Comparison of ENCODE assay signal across 8 cellular contexts in the genomic region with DNA sequence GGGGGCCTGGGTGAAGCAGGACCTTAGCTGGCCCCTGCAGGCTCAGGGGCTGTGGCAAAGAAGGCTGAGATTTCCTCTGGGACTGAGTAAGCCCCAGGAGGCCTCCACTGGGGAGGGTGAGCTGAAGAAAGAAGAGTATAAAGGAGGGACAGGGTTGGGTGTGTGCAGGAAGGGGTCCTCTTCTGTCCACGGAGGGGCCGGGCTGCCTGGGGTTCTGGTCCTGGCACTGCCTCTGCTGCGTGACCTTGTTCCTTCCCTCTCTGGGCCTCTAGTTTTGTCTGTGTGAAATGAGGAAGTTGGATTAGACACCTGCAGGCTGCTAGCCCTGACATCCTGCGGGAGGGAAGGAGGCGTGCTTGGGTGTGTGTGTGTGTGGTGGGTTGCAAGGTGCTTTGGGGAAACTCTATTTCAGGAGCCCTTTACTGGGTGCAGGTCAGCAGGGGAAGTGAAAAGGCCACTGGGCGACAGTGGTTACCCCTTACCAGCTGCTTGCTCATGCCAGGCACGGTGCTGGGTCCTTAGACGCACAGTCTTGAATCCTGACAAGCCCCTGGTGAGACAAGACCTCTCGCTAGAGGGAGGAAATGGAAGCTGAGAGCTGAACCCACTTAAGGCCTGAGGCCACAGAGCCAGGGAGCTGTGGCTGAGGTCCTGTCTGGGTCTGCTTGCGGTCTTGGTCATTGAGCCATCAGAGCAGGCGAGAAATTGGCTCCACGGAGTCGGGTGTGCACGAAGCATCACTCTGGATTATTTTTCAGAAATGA.
DNase-seq lines count a peak whose midpoint lies in the region; ATAC-seq lines count a peak whose summit lies in the region.

No MANE protein-coding gene starts in this region.

- peak; percentile 59 for ATAC-seq in HG02623 (IDR thresholded peaks at IDR 0.05; ENCODE audit: unreplicated experiment)

- peak overlapping the region; percentile 87 for H3K27ac ChIP-seq in layer of hippocampus (ENCODE audit: low read depth, low read length)

- DNase-seq in DMS53 (lab: John Stamatoyannopoulos, UW) (peak; percentile 39), DMS53 treated with DMSO at 0.1 percent for 48 hours (lab: John Stamatoyannopoulos, UW; ENCODE audit: unreplicated experiment) (no peak), NOMO-1 treated with DMSO at 0.1 percent for 48 hours (lab: John Stamatoyannopoulos, UW; ENCODE audit: unreplicated experiment) (peak; percentile 76), NCI-H2227 (lab: John Stamatoyannopoulos, UW; ENCODE audit: unreplicated experiment) (no peak), NCI-H1092 (lab: John Stamatoyannopoulos, UW) (no peak)
- no peak for DNase-seq in central memory CD4-positive, alpha-beta T cell

- H3K27me3 ChIP-seq in layer of hippocampus (ENCODE audit: control insufficient read depth, insufficient read depth, low read length) = no peaks in the 10 kb centered on the region

Comparison
In these comparisons a context has a peak if more than half of its experiments do, and no peak if none do; other contexts are left out.
1. DNase-seq: peak in DMS53 (single experiment) and NOMO-1 treated with DMSO at 0.1 percent for 48 hours (single experiment); none in DMS53 treated with DMSO at 0.1 percent for 48 hours (single experiment), central memory CD4-positive, alpha-beta T cell (single experiment), NCI-H2227 (single experiment) and NCI-H1092 (single experiment).